ENCODE assay signal across 30 cellular contexts in genomic region chrX:9948406-9948805, GRCh38. TPM values are rescaled to one million over a fixed set of nuclear protein-coding genes. Genes with fewer than 3 reads are reported as not detected.
A peak's percentile ranks its signal among the peaks of the same experiment; 100 is the strongest.
DNase-seq lines count a peak whose midpoint lies in the region; TF ChIP-seq lines count a peak whose summit lies in the region.
"Had no signal": no experiment of that assay in that cellular context is flagged by ENCODE, and none has a peak within 500 bp of the region (broad histone marks: within the 10 kb centered on the region; RNA-seq: fewer than 3 reads in every experiment).

No MANE protein-coding gene starts in this region.

- no peaks in the 10 kb centered on the region for H3K4me1 ChIP-seq in H9 (ENCODE audit: insufficient read depth, low read length)
- H3K4me1 ChIP-seq: spleen, uterus had no signal

- no peaks in the 10 kb centered on the region for H3K27me3 ChIP-seq in H9 (ENCODE audit: insufficient read depth, low read length)
- H3K27me3 ChIP-seq: uterus had no signal

- no peak overlapping the region for H2AK5ac ChIP-seq in H9 (ENCODE audit: insufficient read length, low read length)

- H3K4me1 Mint-ChIP-seq in H9: no peaks in the 10 kb centered on the region

- H3K56ac ChIP-seq in H9 (ENCODE audit: insufficient read length, low read depth, low read length): no peak overlapping the region

- no peaks in the 10 kb centered on the region for H3K23me2 ChIP-seq in H9 (ENCODE audit: insufficient read length, low read depth, low read length, poor library complexity, severe bottlenecking)

- H3K27me3 Mint-ChIP-seq in H9 (ENCODE audit: low read depth): no peaks in the 10 kb centered on the region; the same call in 1 of the 2 replicates
- H3K27me3 Mint-ChIP-seq: CD4-positive, CD25-positive, alpha-beta regulatory T cell had no signal

- H4K91ac ChIP-seq in H9 (ENCODE audit: insufficient read length, low read depth, low read length): no peak overlapping the region

- H3K9me3 Mint-ChIP-seq in H9: peaks cover 45 to 71% of the 10 kb centered on the region in 2 experiments

- no peak overlapping the region for H3K4me3 ChIP-seq in astrocyte of the cerebellum (ENCODE audit: low read depth, low read length)
- H3K4me3 ChIP-seq: GM23338, spleen, thoracic aorta, uterus had no signal

- no peak overlapping the region for H4K5ac ChIP-seq in H9 (ENCODE audit: insufficient read length, low read depth, low read length)

- H3K9ac ChIP-seq in H9 (ENCODE audit: extremely low read depth, insufficient read length, low read length): no peak overlapping the region

- H3K27ac Mint-ChIP-seq in H9: no peak overlapping the region; a peak in 1 of 7 replicates
- H3K27ac Mint-ChIP-seq: activated CD8-positive, alpha-beta T cell treated with anti-CD3 and anti-CD28 coated beads, Interleukin-2, amount 10 ng/mL, durations not matched to agents 7 days and 5 days; CD4-positive, CD25-positive, alpha-beta regulatory T cell; GM23338; stimulated activated naive B cell treated with anti-CD40 and anti-IgM and Interleukin-4, amounts not matched to agents 10 μg/mL and 1 μg/mL and 100 μg/mL, for 72 hours had no signal

- H3T11ph ChIP-seq in H9 (ENCODE audit: low read length): no peak overlapping the region

- no peak overlapping the region for H2BK20ac ChIP-seq in H9 (ENCODE audit: low read depth, low read length, poor library complexity, severe bottlenecking)

- in situ Hi-C loops in astrocyte of the cerebellum (cut with HindIII; ENCODE audit: low sequenced_read_pairs): no loop called here

- H3K36me3 Mint-ChIP-seq in H9 (ENCODE audit: insufficient read depth in 1 of 3, low read depth in 3 of 3): peaks cover 58 to 75% (median 64%) of the 10 kb centered on the region in 3 experiments
- H3K36me3 Mint-ChIP-seq: CD4-positive, CD25-positive, alpha-beta regulatory T cell; stimulated activated naive B cell treated with anti-CD40 and anti-IgM and Interleukin-4, amounts not matched to agents 10 μg/mL and 1 μg/mL and 100 μg/mL, for 72 hours had no signal

- H2BK12ac ChIP-seq in H9 (ENCODE audit: insufficient read length, low read depth, low read length): no peak overlapping the region

- no peak overlapping the region for H2BK5ac ChIP-seq in H9 (ENCODE audit: insufficient read length, low read length)

- H2BK15ac ChIP-seq in H9 (ENCODE audit: low read depth, low read length): no peak overlapping the region

- H3K79me2 ChIP-seq in H9 (ENCODE audit: insufficient read depth, low read length): no peaks in the 10 kb centered on the region

- no peak overlapping the region for H4K8ac ChIP-seq in H9 (replicated peaks; ENCODE audit: insufficient read length, low read depth, low read length)

- TF ChIP-seq CTCF in astrocyte of the cerebellum (IDR thresholded peaks at IDR 0.05; ENCODE audit: low read depth, low read length, missing control alignments) (no peak), H9 (conservative IDR thresholded peaks at IDR 0.05) (no peak)

- DNase-seq in DMS79 treated with DMSO at 0.1 percent for 48 hours (lab: John Stamatoyannopoulos, UW) (peak; percentile 16), MV-4-11 (lab: John Stamatoyannopoulos, UW) (peak; percentile 0), astrocyte of the cerebellum (ENCODE audit: low read depth) (peak; percentile 8), occipital lobe (lab: John Stamatoyannopoulos, UW) (peak; percentile 4), AG08396 (ENCODE audit: low spot score) (no peak), H4 (ENCODE audit: low spot score) (no peak), H9 (no peak)
- DNase-seq: activated CD4-positive, alpha-beta T cell treated with anti-CD3 and anti-CD28 coated beads for 1 hour; activated CD8-positive, alpha-beta T cell treated with anti-CD3 and anti-CD28 coated beads, Interleukin-2, amount 10 ng/mL, durations not matched to agents 7 days and 5 days; activated gamma-delta T cell; activated T-cell treated with anti-CD3 and anti-CD28 coated beads for 4 hours; CD4-positive, CD25-positive, alpha-beta regulatory T cell; effector CD4-positive, alpha-beta T cell; KG1; mesendoderm; NCI-H2029; NCI-H510A; SIG-M5; spleen; stimulated activated CD4-positive, alpha-beta T cell treated with anti-CD3 and anti-CD28 coated beads, Interleukin-4, amount 100 ng/mL, for 1 hour; stimulated activated naive B cell treated with anti-CD40 and anti-IgM and Interleukin-4, amounts not matched to agents 10 μg/mL and 1 μg/mL and 100 μg/mL, for 72 hours; uterus had no signal

- H3K4me3 Mint-ChIP-seq in H9: no peak overlapping the region
- H3K4me3 Mint-ChIP-seq: activated CD8-positive, alpha-beta T cell treated with anti-CD3 and anti-CD28 coated beads, Interleukin-2, amount 10 ng/mL, durations not matched to agents 7 days and 5 days; CD4-positive, CD25-positive, alpha-beta regulatory T cell; GM23338; stimulated activated naive B cell treated with anti-CD40 and anti-IgM and Interleukin-4, amounts not matched to agents 10 μg/mL and 1 μg/mL and 100 μg/mL, for 72 hours had no signal

- H3K4me2 ChIP-seq in H9 (ENCODE audit: insufficient read depth, insufficient read length, low read length): no peak overlapping the region
- H3K4me2 ChIP-seq: GM23338 had no signal

- no peak overlapping the region for H2BK120ac ChIP-seq in H9 (ENCODE audit: low read depth, low read length, poor library complexity, severe bottlenecking)

- H3K18ac ChIP-seq in H9 (ENCODE audit: insufficient read length, low read depth, low read length): no peak overlapping the region

- peaks cover 8% of the 10 kb centered on the region for H3K9me3 ChIP-seq in H9 (ENCODE audit: control insufficient read depth, low read depth, low read length)
- H3K9me3 ChIP-seq: thoracic aorta had no signal

- no peak overlapping the region for H3K23ac ChIP-seq in H9 (ENCODE audit: insufficient read length, low read depth, low read length)

- H3K14ac ChIP-seq in H9 (ENCODE audit: insufficient read depth, low read length): no peak overlapping the region

- no CpG with 5 or more reads among the region's 9 CpGs for WGBS in H9 (ENCODE audit: extremely low coverage, insufficient read length, low lambda C conversion rate)

- no peak overlapping the region for H3K4ac ChIP-seq in H9 (ENCODE audit: low read depth, low read length)

- peaks cover 2% of the 10 kb centered on the region for H4K20me1 ChIP-seq in H9 (ENCODE audit: control insufficient read depth, insufficient read depth, insufficient read length)

- no peak overlapping the region for H2AFZ ChIP-seq in H9 (ENCODE audit: low read length)
- H2AFZ ChIP-seq: GM23338 had no signal

- no peaks in the 10 kb centered on the region for H3K79me1 ChIP-seq in H9 (ENCODE audit: insufficient read depth, low read depth, low read length, poor library complexity, severe bottlenecking)

- no peak overlapping the region for H3K27ac ChIP-seq in H9 (ENCODE audit: insufficient read length, low read depth, low read length)
- H3K27ac ChIP-seq: spleen, thoracic aorta, uterus had no signal

RNA-seq across cellular contexts. Expression of gene CLDN34, which starts 18.8 kb away (rescaled TPM):
- total RNA-seq in occipital lobe: 0.62 TPM
- not detected in 2 replicates for total RNA-seq in H4 (2014; rRNA removed; shearing (Covaris generic))
- 0.31 and 0.39 TPM in 2 replicates for total RNA-seq in H9 (2021)
- total RNA-seq: activated CD8-positive, alpha-beta T cell treated with anti-CD3 and anti-CD28 coated beads, Interleukin-2, amount 10 ng/mL, durations not matched to agents 7 days and 5 days; CD4-positive, CD25-positive, alpha-beta regulatory T cell; epithelial cell of proximal tubule; frontal cortex; G401; GM23338; HT1080; myocyte; spleen; T-helper 1 cell treated with Interleukin-12 subunit alpha and Interleukin-12 subunit beta and Interleukin-4 antibody, amounts not matched to agents 30 ng/mL and 1 ng/mL, for 36 hours; thoracic aorta had no signal

Comparison
In these comparisons a context has a peak if more than half of its experiments do, and no peak if none do; other contexts are left out.
1. DNase-seq: peak in DMS79 treated with DMSO at 0.1 percent for 48 hours (single experiment), MV-4-11 (single experiment), astrocyte of the cerebellum (single experiment) and occipital lobe (single experiment); none in AG08396 (single experiment), H4 (single experiment) and H9 (single experiment).